ENCODE assay signal across 8 cellular contexts in genomic region chr10:17023386-17024298, GRCh38.
A peak's percentile ranks its signal among the peaks of the same experiment; 100 is the strongest.
DNase-seq lines count a peak whose midpoint lies in the region; ATAC-seq and TF ChIP-seq lines count a peak whose summit lies in the region.

No MANE protein-coding gene starts in this region.

- peak; percentile 13 to 60 for DNase-seq in activated T-helper 1 cell treated with anti-CD3 and anti-CD28 coated beads, Interleukin-2, amount 50 U/mL, for 16 hours (ENCODE audit: low read depth in 1 of 2, low spot score in 1 of 2)
- DNase-seq in foreskin melanocyte = peak; percentile 92
- peak; percentile 94 for DNase-seq in skeletal muscle cell (ENCODE audit: low read depth)
- DNase-seq in C1 segment of cervical spinal cord (lab: John Stamatoyannopoulos, UW) = no peak
- no peak for DNase-seq in NCI-H82 treated with DMSO at 0.1 percent for 48 hours (lab: John Stamatoyannopoulos, UW; ENCODE audit: unreplicated experiment)

- ATAC-seq in GM18858 (IDR thresholded peaks at IDR 0.05; ENCODE audit: unreplicated experiment) (peak; percentile 97), HG02981 (IDR thresholded peaks at IDR 0.05; ENCODE audit: unreplicated experiment) (peak; percentile 87)

- H3K4me3 ChIP-seq in skeletal muscle cell (ENCODE audit: low read depth, low read length) = no peak overlapping the region

TF ChIP-seq in PFSK-1, 5 proteins besides CTCF, POLR2A, EP300 and RAD21:
- no peak for TF ChIP-seq POLR2AphosphoS5 (IDR thresholded peaks at IDR 0.05; ENCODE audit: low read depth, low read length)
- TF ChIP-seq FOXP2 (optimal IDR thresholded peaks at IDR 0.05; ENCODE audit: borderline replicate concordance, extremely low read depth, extremely low read length, insufficient read depth) = no peak
- TF ChIP-seq, protein P1, sequence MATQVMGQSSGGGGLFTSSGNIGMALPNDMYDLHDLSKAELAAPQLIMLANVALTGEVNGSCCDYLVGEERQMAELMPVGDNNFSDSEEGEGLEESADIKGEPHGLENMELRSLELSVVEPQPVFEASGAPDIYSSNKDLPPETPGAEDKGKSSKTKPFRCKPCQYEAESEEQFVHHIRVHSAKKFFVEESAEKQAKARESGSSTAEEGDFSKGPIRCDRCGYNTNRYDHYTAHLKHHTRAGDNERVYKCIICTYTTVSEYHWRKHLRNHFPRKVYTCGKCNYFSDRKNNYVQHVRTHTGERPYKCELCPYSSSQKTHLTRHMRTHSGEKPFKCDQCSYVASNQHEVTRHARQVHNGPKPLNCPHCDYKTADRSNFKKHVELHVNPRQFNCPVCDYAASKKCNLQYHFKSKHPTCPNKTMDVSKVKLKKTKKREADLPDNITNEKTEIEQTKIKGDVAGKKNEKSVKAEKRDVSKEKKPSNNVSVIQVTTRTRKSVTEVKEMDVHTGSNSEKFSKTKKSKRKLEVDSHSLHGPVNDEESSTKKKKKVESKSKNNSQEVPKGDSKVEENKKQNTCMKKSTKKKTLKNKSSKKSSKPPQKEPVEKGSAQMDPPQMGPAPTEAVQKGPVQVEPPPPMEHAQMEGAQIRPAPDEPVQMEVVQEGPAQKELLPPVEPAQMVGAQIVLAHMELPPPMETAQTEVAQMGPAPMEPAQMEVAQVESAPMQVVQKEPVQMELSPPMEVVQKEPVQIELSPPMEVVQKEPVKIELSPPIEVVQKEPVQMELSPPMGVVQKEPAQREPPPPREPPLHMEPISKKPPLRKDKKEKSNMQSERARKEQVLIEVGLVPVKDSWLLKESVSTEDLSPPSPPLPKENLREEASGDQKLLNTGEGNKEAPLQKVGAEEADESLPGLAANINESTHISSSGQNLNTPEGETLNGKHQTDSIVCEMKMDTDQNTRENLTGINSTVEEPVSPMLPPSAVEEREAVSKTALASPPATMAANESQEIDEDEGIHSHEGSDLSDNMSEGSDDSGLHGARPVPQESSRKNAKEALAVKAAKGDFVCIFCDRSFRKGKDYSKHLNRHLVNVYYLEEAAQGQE (IDR thresholded peaks at IDR 0.05; ENCODE audit: insufficient read depth in 1 of 2, low read depth in 2 of 2, low read length in 2 of 2) = 0 out of 4 replicates have a peak, but pooled peaks of 1 of the 2 experiments have one; percentile 12
- TF ChIP-seq TAF1 (IDR thresholded peaks at IDR 0.05; ENCODE audit: borderline replicate concordance, insufficient read depth, low read length) = no peak
- peak; percentile 69; the same call in 1 of the 2 replicates for TF ChIP-seq SIN3A (IDR thresholded peaks at IDR 0.05; ENCODE audit: borderline replicate concordance, insufficient read depth, low read length)
TF ChIP-seq in PFSK-1: peak in this region for 2.

Comparison
In these comparisons a context has a peak if more than half of its experiments do, and no peak if none do; other contexts are left out.
1. DNase-seq: peak in activated T-helper 1 cell treated with anti-CD3 and anti-CD28 coated beads, Interleukin-2, amount 50 U/mL, for 16 hours (2 of 2), foreskin melanocyte (single experiment) and skeletal muscle cell (single experiment); none in C1 segment of cervical spinal cord (0 of 14) and NCI-H82 treated with DMSO at 0.1 percent for 48 hours (single experiment).